Comparison of ENCODE assay signal across 1 cellular context in genomic region chr3:77686560-77686959, GRCh38.
TF ChIP-seq lines count a peak whose summit lies in the region.

No MANE protein-coding gene starts in this region.

TF ChIP-seq in H1, 55 proteins besides CTCF, POLR2A, EP300 and RAD21 (continued from another document):
- TF ChIP-seq CHD7 (IDR thresholded peaks at IDR 0.05; ENCODE audit: insufficient replicate concordance, low read length) (peak; percentile 27), GABPA (IDR thresholded peaks at IDR 0.05; ENCODE audit: borderline replicate concordance, insufficient read depth, low read length) (no peak), POU5F1 (IDR thresholded peaks at IDR 0.05; ENCODE audit: low read depth, low read length) (no peak)
